ENCODE assay signal across 10 cellular contexts in genomic region chr9:93939589-93939988, GRCh38. TPM values are rescaled to one million over a fixed set of nuclear protein-coding genes. Genes with fewer than 3 reads are reported as not detected.
"Had no signal": no experiment of that assay in that cellular context is flagged by ENCODE, and none has a peak within 500 bp of the region (broad histone marks: within the 10 kb centered on the region; RNA-seq: fewer than 3 reads in every experiment).

No MANE protein-coding gene starts in this region.

RNA-seq across cellular contexts. Expression of gene BARX1, which starts 15.6 kb away (rescaled TPM):
- total RNA-seq: naive thymus-derived CD8-positive, alpha-beta T cell; posterior vena cava; pulmonary artery endothelial cell; right atrium auricular region; sciatic nerve; spleen; suprapubic skin; transverse colon; upper lobe of right lung; urinary bladder had no signal
- polyA plus RNA-seq: naive thymus-derived CD8-positive, alpha-beta T cell; urinary bladder had no signal
